ENCODE assay signal across 9 cellular contexts in the genomic region with DNA sequence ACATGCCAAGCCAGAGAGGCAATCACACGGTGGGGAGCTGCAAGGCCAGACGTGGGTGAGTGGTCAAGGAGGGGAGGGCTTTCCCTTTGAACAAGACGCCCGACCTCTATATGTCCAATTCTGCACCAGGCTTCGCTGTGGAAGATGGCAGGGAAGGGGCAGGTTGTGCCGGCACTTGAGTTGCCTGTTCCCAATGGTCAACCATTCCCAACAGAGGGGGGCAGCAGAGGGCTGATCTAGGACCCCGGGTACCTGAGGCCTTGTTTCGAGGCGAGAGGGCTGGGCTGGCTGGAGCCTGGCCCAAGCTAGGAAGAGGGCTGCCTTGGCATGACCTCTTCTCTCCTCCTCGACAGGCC.
DNase-seq lines count a peak whose midpoint lies in the region; ATAC-seq, FAIRE-seq and TF ChIP-seq lines count a peak whose summit lies in the region.
"Had no signal": no experiment of that assay in that cellular context is flagged by ENCODE, and none has a peak within 500 bp of the region (broad histone marks: within the 10 kb centered on the region; RNA-seq: fewer than 3 reads in every experiment).

No MANE protein-coding gene starts in this region.

- H2BK120ac ChIP-seq in H1 (replicated peaks; ENCODE audit: low read depth, low read length) = no peak overlapping the region

- H3K18ac ChIP-seq in H1 (ENCODE audit: extremely low read depth, low read length) = no peak overlapping the region

- no peak overlapping the region for H4K5ac ChIP-seq in H1 (ENCODE audit: insufficient read length, low read depth, low read length)

- TF ChIP-seq CTCF in A673 (conservative IDR thresholded peaks at IDR 0.05; ENCODE audit: low read depth, low read length) (peak; percentile 52), H1 (IDR thresholded peaks at IDR 0.05; ENCODE audit: control extremely low read depth in 1 of 3, insufficient read depth in 1 of 3, low read depth in 1 of 3, low read length in 3 of 3) (peak; percentile 78 to 86 (median 84)), neural crest cell (conservative IDR thresholded peaks at IDR 0.05) (peak; percentile 57)

- no peak for TF ChIP-seq EP300 in H1 (IDR thresholded peaks at IDR 0.05; ENCODE audit: borderline replicate concordance in 1 of 2, low read depth in 2 of 2, low read length in 2 of 2)

- H2BK20ac ChIP-seq in H1 (ENCODE audit: low read length) = no peak overlapping the region

- no peaks in the 10 kb centered on the region for H3K4me1 Mint-ChIP-seq in neural crest cell

- no peak overlapping the region for H3K4me3 Mint-ChIP-seq in neural crest cell

- H3K23me2 ChIP-seq in H1 (ENCODE audit: low read depth, low read length) = peaks cover 3% of the 10 kb centered on the region; the same call in 1 of the 2 replicates

- TF ChIP-seq RAD21 in H1 (IDR thresholded peaks at IDR 0.05 in 1 of 2, conservative IDR thresholded peaks at IDR 0.05 in 1 of 2; ENCODE audit: low read depth in 2 of 2, low read length in 2 of 2) = peak; percentile 71 to 83

- H3K36me3 ChIP-seq in A673 (ENCODE audit: insufficient read depth, low read length, poor library complexity, severe bottlenecking) (no peaks in the 10 kb centered on the region), H1 (ENCODE audit: control insufficient read depth in 2 of 4, insufficient read depth in 4 of 4, low read length in 3 of 4) (no peaks in the 10 kb centered on the region)

- POLR2A ChIA-PET in A673 (lab: Charles Lee; ENCODE audit: low non-redundant PET) (no interaction called here), H1 (lab: Charles Lee; ENCODE audit: partially characterized antibody) (interaction anchor here (0.9 to 6.8 kb wide), 5 partner anchors 23 to 108 kb away, joined by 3 to 58 read pairs (median 4); no protein-coding TSS in a partner anchor)

- H3K79me1 ChIP-seq in H1 (ENCODE audit: low read depth, low read length) = no peaks in the 10 kb centered on the region

- H3K14ac ChIP-seq in H1 (ENCODE audit: insufficient read length) = no peak overlapping the region

- intact Hi-C loops in A673 (cut with micrococcal nuclease; ENCODE audit: unreplicated experiment) = loop anchor here (2.0 kb wide), 1 partner anchor 43 kb away; no protein-coding TSS in a partner anchor

- DNase-seq in A673 (ENCODE audit: low spot score) (peak; percentile 32), H54 (ENCODE audit: insufficient read length, low spot score) (peak; percentile 47), T-helper 9 cell (peak; percentile 16), H1 (ENCODE audit: low read depth in 1 of 2, low spot score in 2 of 2) (peak; percentile 67 to 93), neural crest cell (ENCODE audit: low read depth, low spot score) (peak; percentile 57), SW480 (ENCODE audit: low spot score) (no peak)

- no peak overlapping the region for H2BK15ac ChIP-seq in H1 (ENCODE audit: low read length)

- peak overlapping the region; percentile 67 for H4K91ac ChIP-seq in H1 (replicated peaks; ENCODE audit: insufficient read length, low read length)

- peaks cover 3% of the 10 kb centered on the region for H3K27me3 Mint-ChIP-seq in neural crest cell (ENCODE audit: low read depth)

- no peaks in the 10 kb centered on the region for H3K79me2 ChIP-seq in H1 (ENCODE audit: control insufficient read depth in 1 of 2, insufficient read depth in 2 of 2, low read length in 2 of 2)

- H3K4me1 ChIP-seq in A673 (ENCODE audit: insufficient read depth, low read length, poor library complexity, severe bottlenecking) = peaks cover 8% of the 10 kb centered on the region
- peaks cover 2 to 18% (median 11%) of the 10 kb centered on the region in 4 experiments; a peak in 6 of 7 replicates for H3K4me1 ChIP-seq in H1 (replicated peaks in 1 of 4; ENCODE audit: control insufficient read depth in 3 of 4, insufficient read depth in 4 of 4, low read length in 3 of 4)

- H3K4me3 ChIP-seq in A673 (ENCODE audit: low read depth, low read length, poor library complexity, severe bottlenecking) (no peak overlapping the region), H1 (ENCODE audit: extremely low read depth in 1 of 4, insufficient read depth in 2 of 4, low read depth in 3 of 4, low read length in 4 of 4) (no peak overlapping the region)

- 0 out of 2 replicates have a peak overlapping the region, but pooled peaks have one; percentile 35 for H2BK5ac ChIP-seq in H1 (ENCODE audit: low read depth, low read length)

- H2AK5ac ChIP-seq in H1 (ENCODE audit: low read depth, low read length) = no peak overlapping the region

- H4K20me1 ChIP-seq in H1 (replicated peaks in 1 of 2; ENCODE audit: control insufficient read depth in 1 of 2, insufficient read depth in 2 of 2, low read length in 2 of 2) = peaks cover 0 to 11% of the 10 kb centered on the region in 2 experiments

- no peak overlapping the region for H3K56ac ChIP-seq in H1 (replicated peaks; ENCODE audit: insufficient read length, low read depth, low read length)

- no peak overlapping the region for H3K4me2 ChIP-seq in H1 (ENCODE audit: insufficient read depth in 1 of 2, low read depth in 2 of 2, low read length in 2 of 2)

- H3K27ac ChIP-seq in A673 (ENCODE audit: low read depth, low read length, poor library complexity, severe bottlenecking) (no peak overlapping the region), H1 (ENCODE audit: low read depth, low read length) (no peak overlapping the region)

- ATAC-seq in GM21576 (IDR thresholded peaks at IDR 0.05; ENCODE audit: unreplicated experiment) (no peak), GM18502 (IDR thresholded peaks at IDR 0.05; ENCODE audit: poor library complexity, unreplicated experiment) (no peak)
- ATAC-seq: activated naive CD4-positive, alpha-beta T cell treated with anti-CD3 and anti-CD28 coated beads, Interleukin-2, amount 50 U/mL, for 72 hours had no signal

- peak overlapping the region; percentile 65 for H3K4ac ChIP-seq in H1 (replicated peaks; ENCODE audit: insufficient read length, low read depth, low read length)

- WGBS in H1 (ENCODE audit: extremely low coverage in 1 of 2, insufficient coverage in 1 of 2, insufficient read length in 1 of 2, insufficient replicate concordance in 2 of 2, low coverage in 1 of 2, low lambda C conversion rate in 2 of 2, missing lambda C conversion rate in 1 of 2), 2 experiments = 56% methylated on average over 10 of the region's 10 CpGs; no CpG with 5 or more reads in 1 of the 2 experiments

- FAIRE-seq in H54 (lab: Jason Lieb, UNC) (no peak), H1 (lab: Jason Lieb, UNC) (peak; percentile 85)

- no peak overlapping the region for H2AFZ ChIP-seq in H1 (ENCODE audit: low read length)

- no peaks in the 10 kb centered on the region for H3K36me3 Mint-ChIP-seq in neural crest cell (ENCODE audit: low read depth)
- H3K36me3 Mint-ChIP-seq: activated naive CD4-positive, alpha-beta T cell treated with anti-CD3 and anti-CD28 coated beads, Interleukin-2, amount 50 U/mL, for 72 hours had no signal

- H2BK12ac ChIP-seq in H1 (ENCODE audit: low read depth, low read length) = no peak overlapping the region

- no peak overlapping the region for H4K8ac ChIP-seq in H1 (ENCODE audit: extremely low read depth, insufficient read depth, low read length)

- no peaks in the 10 kb centered on the region for H3K9me3 Mint-ChIP-seq in neural crest cell
- H3K9me3 Mint-ChIP-seq: activated naive CD4-positive, alpha-beta T cell treated with anti-CD3 and anti-CD28 coated beads, Interleukin-2, amount 50 U/mL, for 72 hours had no signal

- H3K9ac ChIP-seq in H1 (replicated peaks in 1 of 4; ENCODE audit: extremely low read depth in 1 of 4, low read depth in 3 of 4, low read length in 3 of 4) = no peak overlapping the region

- no peak overlapping the region for H3K27ac Mint-ChIP-seq in neural crest cell (ENCODE audit: unreplicated experiment)
- H3K27ac Mint-ChIP-seq: activated naive CD4-positive, alpha-beta T cell treated with anti-CD3 and anti-CD28 coated beads, Interleukin-2, amount 50 U/mL, for 72 hours had no signal

- no peaks in the 10 kb centered on the region for H3K27me3 ChIP-seq in A673 (replicated peaks; ENCODE audit: insufficient read depth, low read depth, low read length, poor library complexity)
- no peaks in the 10 kb centered on the region for H3K27me3 ChIP-seq in H1 (replicated peaks in 1 of 4; ENCODE audit: control insufficient read depth in 3 of 4, extremely low read depth in 1 of 4, insufficient read depth in 3 of 4, low read length in 3 of 4)

- H3K23ac ChIP-seq in H1 (ENCODE audit: insufficient read length) = no peak overlapping the region

- TF ChIP-seq POLR2A in H54 (IDR thresholded peaks at IDR 0.05; ENCODE audit: low read depth, low read length) (no peak), H1 (IDR thresholded peaks at IDR 0.05; ENCODE audit: control extremely low read depth in 1 of 2, low read depth in 2 of 2, low read length in 2 of 2) (no peak)

- CTCF ChIA-PET in A673 (lab: Charles Lee) (interaction anchor here (1.0 kb wide), 1 partner anchor 44 kb away, joined by 3 read pairs; no protein-coding TSS in a partner anchor), H1 (lab: Charles Lee; ENCODE audit: partially characterized antibody) (interaction anchor here (0.6 to 7.0 kb wide), 44 partner anchors 10 to 561 kb away, joined by 3 to 129 read pairs (median 5); no protein-coding TSS in a partner anchor)

- no TSS peak for BruUV-seq in A673 (replicated peaks; lab: Mats Ljungman, UMichigan)

- H3K9me3 ChIP-seq in A673 (ENCODE audit: low read depth, low read length, poor library complexity, severe bottlenecking) (no peaks in the 10 kb centered on the region), H1 (ENCODE audit: insufficient read depth in 2 of 2, low read depth in 1 of 2, low read length in 1 of 2) (no peaks in the 10 kb centered on the region)

TF ChIP-seq in H1, 55 proteins besides CTCF, POLR2A, EP300 and RAD21 (continues in another document):
- TF ChIP-seq, protein P1, sequence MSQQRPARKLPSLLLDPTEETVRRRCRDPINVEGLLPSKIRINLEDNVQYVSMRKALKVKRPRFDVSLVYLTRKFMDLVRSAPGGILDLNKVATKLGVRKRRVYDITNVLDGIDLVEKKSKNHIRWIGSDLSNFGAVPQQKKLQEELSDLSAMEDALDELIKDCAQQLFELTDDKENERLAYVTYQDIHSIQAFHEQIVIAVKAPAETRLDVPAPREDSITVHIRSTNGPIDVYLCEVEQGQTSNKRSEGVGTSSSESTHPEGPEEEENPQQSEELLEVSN (IDR thresholded peaks at IDR 0.05) = peak; percentile 52
- no peak for TF ChIP-seq CEBPB (IDR thresholded peaks at IDR 0.05; ENCODE audit: low read depth, low read length)
- TF ChIP-seq ZNF274 (IDR thresholded peaks at IDR 0.05; ENCODE audit: borderline replicate concordance, extremely low read depth, low read length) = no peak
- TF ChIP-seq NRF1 (IDR thresholded peaks at IDR 0.05; ENCODE audit: low read depth, low read length) = no peak
- peak; percentile 68; the same call in 1 of the 2 replicates for TF ChIP-seq YY1 (IDR thresholded peaks at IDR 0.05; ENCODE audit: low read depth, low read length)
- no peak for TF ChIP-seq TCF12 (IDR thresholded peaks at IDR 0.05; ENCODE audit: low read depth, low read length)
- TF ChIP-seq TEAD4 (IDR thresholded peaks at IDR 0.05; ENCODE audit: low read depth, low read length) = 0 out of 2 replicates have a peak, but pooled peaks have one; percentile 31
- TF ChIP-seq SP2 (IDR thresholded peaks at IDR 0.05; ENCODE audit: low read length) = no peak
